In the genomic region with DNA sequence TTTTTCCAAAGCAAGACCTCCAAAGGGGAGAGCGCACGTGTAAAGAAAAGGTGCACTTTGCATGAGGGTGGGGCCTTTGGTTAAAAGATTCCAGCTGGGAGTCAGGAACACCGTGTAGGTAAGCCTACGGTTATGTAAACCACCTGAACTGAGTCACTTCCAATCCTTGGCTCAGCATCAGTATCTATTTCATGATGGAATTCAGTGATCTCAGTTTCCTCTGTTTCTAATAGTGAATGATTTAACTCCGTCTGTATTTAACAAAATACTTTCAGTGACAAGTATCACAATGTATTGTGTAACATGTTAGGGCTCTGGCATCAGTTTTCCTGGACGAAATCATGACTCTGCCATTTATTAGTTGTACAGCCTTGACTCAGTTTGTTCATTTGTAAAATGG, we compare ENCODE assay signal across 20 cellular contexts. TPM values are rescaled to one million over a fixed set of nuclear protein-coding genes. Genes with fewer than 3 reads are reported as not detected.
DNase-seq lines count a peak whose midpoint lies in the region; ATAC-seq and TF ChIP-seq lines count a peak whose summit lies in the region.
"Had no signal": no experiment of that assay in that cellular context is flagged by ENCODE, and none has a peak within 500 bp of the region (broad histone marks: within the 10 kb centered on the region; RNA-seq: fewer than 3 reads in every experiment).

No MANE protein-coding gene starts in this region.

- TF ChIP-seq CTCF in MCF 10A (IDR thresholded peaks at IDR 0.05; ENCODE audit: unreplicated experiment) (no peak), breast epithelium (IDR thresholded peaks at IDR 0.05) (no peak), type B pancreatic cell (conservative IDR thresholded peaks at IDR 0.05) (no peak)

- no peak for ATAC-seq in HG02623 (IDR thresholded peaks at IDR 0.05; ENCODE audit: unreplicated experiment)

- no peaks in the 10 kb centered on the region for H3K9me3 Mint-ChIP-seq in MCF 10A (ENCODE audit: unreplicated experiment)
- H3K9me3 Mint-ChIP-seq in type B pancreatic cell: peaks cover 7% of the 10 kb centered on the region
- H3K9me3 Mint-ChIP-seq: activated CD4-positive, alpha-beta T cell treated with anti-CD3 and anti-CD28 coated beads, Interleukin-2, amount 10 ng/mL, durations not matched to agents 24 days and 14 days; activated naive CD8-positive, alpha-beta T cell treated with anti-CD3 and anti-CD28 coated beads, Interleukin-2, amount 10 ng/mL, durations not matched to agents 7 days and 5 days had no signal

- WGBS in mesenchymal stem cell: 69% methylated on average over 4 of the region's 6 CpGs

- no peak overlapping the region for H2BK15ac ChIP-seq in mesenchymal stem cell (ENCODE audit: low read depth, poor library complexity, severe bottlenecking)

- H3K36me3 ChIP-seq in breast epithelium (no peaks in the 10 kb centered on the region), mesenchymal stem cell (ENCODE audit: control insufficient read depth in 1 of 2, insufficient read depth in 2 of 2, low read depth in 1 of 2, low read length in 2 of 2) (no peaks in the 10 kb centered on the region)
- H3K36me3 ChIP-seq: right lobe of liver, transverse colon had no signal

- H3K27ac Mint-ChIP-seq in MCF 10A (ENCODE audit: low read depth, unreplicated experiment) (no peak overlapping the region), type B pancreatic cell (no peak overlapping the region)
- H3K27ac Mint-ChIP-seq: activated CD4-positive, alpha-beta T cell treated with anti-CD3 and anti-CD28 coated beads, Interleukin-2, amount 10 ng/mL, durations not matched to agents 24 days and 14 days; activated naive CD8-positive, alpha-beta T cell treated with anti-CD3 and anti-CD28 coated beads, Interleukin-2, amount 10 ng/mL, durations not matched to agents 7 days and 5 days; activated T-cell treated with anti-CD3 and anti-CD28 coated beads, Interleukin-2, amount 50 U/mL, for 24 hours; CD4-positive, CD25-positive, alpha-beta regulatory T cell; naive B cell had no signal

- no peak overlapping the region for H3K4ac ChIP-seq in mesenchymal stem cell (ENCODE audit: low read depth in 1 of 2, low read length in 2 of 2)

- no peak overlapping the region for H3K4me2 ChIP-seq in mesenchymal stem cell (ENCODE audit: low read length, poor library complexity, severe bottlenecking)

- no peak for TF ChIP-seq POLR2A in breast epithelium (IDR thresholded peaks at IDR 0.05)

- H3K4me1 Mint-ChIP-seq in MCF 10A (ENCODE audit: insufficient read depth, unreplicated experiment): peaks cover 36% of the 10 kb centered on the region
- H3K4me1 Mint-ChIP-seq in type B pancreatic cell (ENCODE audit: unreplicated experiment): peaks cover 16% of the 10 kb centered on the region

- peak overlapping the region in 1 of 3 donors; percentile 81 for H3K4me3 ChIP-seq in breast epithelium
- H3K4me3 ChIP-seq in mesenchymal stem cell (ENCODE audit: insufficient read depth in 1 of 2, low read depth in 1 of 2, low read length in 2 of 2): peak overlapping the region in 1 of 2 experiments; percentile 85

- H3K27me3 Mint-ChIP-seq in MCF 10A (ENCODE audit: insufficient read depth, unreplicated experiment): no peaks in the 10 kb centered on the region
- peaks cover 70% of the 10 kb centered on the region for H3K27me3 Mint-ChIP-seq in type B pancreatic cell

- H2BK5ac ChIP-seq in mesenchymal stem cell (ENCODE audit: low read depth, low read length, poor library complexity, severe bottlenecking): no peak overlapping the region

- H3K14ac ChIP-seq in mesenchymal stem cell (ENCODE audit: low read length in 2 of 2): no peak overlapping the region

- peak overlapping the region; percentile 90 for H3K9ac ChIP-seq in mesenchymal stem cell (ENCODE audit: low read length)

- H3K4me3 Mint-ChIP-seq in MCF 10A (ENCODE audit: unreplicated experiment) (peak overlapping the region; percentile 98), type B pancreatic cell (peak overlapping the region; percentile 53)
- H3K4me3 Mint-ChIP-seq: activated CD4-positive, alpha-beta T cell treated with anti-CD3 and anti-CD28 coated beads, Interleukin-2, amount 10 ng/mL, durations not matched to agents 24 days and 14 days; activated naive CD8-positive, alpha-beta T cell treated with anti-CD3 and anti-CD28 coated beads, Interleukin-2, amount 10 ng/mL, durations not matched to agents 7 days and 5 days; activated T-cell treated with anti-CD3 and anti-CD28 coated beads, Interleukin-2, amount 50 U/mL, for 24 hours; CD4-positive, CD25-positive, alpha-beta regulatory T cell had no signal

- no peak overlapping the region for H3K18ac ChIP-seq in mesenchymal stem cell (ENCODE audit: low read depth in 1 of 2, low read length in 2 of 2)

- H3K27ac ChIP-seq in breast epithelium: no peak overlapping the region
- peak overlapping the region; percentile 60 for H3K27ac ChIP-seq in epithelial cell of prostate
- H3K27ac ChIP-seq in mesenchymal stem cell (ENCODE audit: low read length, poor library complexity, severe bottlenecking): no peak overlapping the region
- H3K27ac ChIP-seq: right lobe of liver had no signal

- H4K91ac ChIP-seq in mesenchymal stem cell (ENCODE audit: low read length): no peak overlapping the region

- H3K4me1 ChIP-seq in breast epithelium (no peaks in the 10 kb centered on the region), mesenchymal stem cell (ENCODE audit: control insufficient read depth, insufficient read depth, low read depth, low read length) (peaks cover 13% of the 10 kb centered on the region)

- H2AFZ ChIP-seq in mesenchymal stem cell (ENCODE audit: low read depth, low read length): no peak overlapping the region

- H3K9me3 ChIP-seq in breast epithelium (peaks cover 0 to 5% of the 10 kb centered on the region in 2 donors), mesenchymal stem cell (ENCODE audit: control insufficient read depth, low read length) (no peaks in the 10 kb centered on the region)
- H3K9me3 ChIP-seq: right lobe of liver, transverse colon had no signal

- H3K23ac ChIP-seq in mesenchymal stem cell (ENCODE audit: low read length in 2 of 2): no peak overlapping the region

- POLR2A ChIA-PET in MCF 10A (lab: Yijun Ruan, JAX): interaction anchor here (0.6 to 3.5 kb wide), 8 partner anchors 11 to 785 kb away, joined by 3 to 26 read pairs (median 4); a partner anchor contains a TSS

- H2AK5ac ChIP-seq in mesenchymal stem cell (ENCODE audit: low read length, severe bottlenecking): no peak overlapping the region

- H3K79me1 ChIP-seq in mesenchymal stem cell (replicated peaks; ENCODE audit: low read length, poor library complexity, severe bottlenecking): no peaks in the 10 kb centered on the region

- H3K36me3 Mint-ChIP-seq in MCF 10A (ENCODE audit: insufficient read depth, unreplicated experiment): no peaks in the 10 kb centered on the region
- H3K36me3 Mint-ChIP-seq in type B pancreatic cell: peaks cover 4% of the 10 kb centered on the region
- H3K36me3 Mint-ChIP-seq: activated naive CD8-positive, alpha-beta T cell treated with anti-CD3 and anti-CD28 coated beads, Interleukin-2, amount 10 ng/mL, durations not matched to agents 7 days and 5 days; CD4-positive, CD25-positive, alpha-beta regulatory T cell had no signal

- peak overlapping the region; percentile 29 for H2BK120ac ChIP-seq in mesenchymal stem cell (ENCODE audit: low read depth, low read length)

- CTCF ChIA-PET in MCF 10A (lab: Yijun Ruan, JAX): no interaction called here

- intact Hi-C loops in MCF 10A (cut with micrococcal nuclease) (loop anchor here (5.0 to 10.0 kb wide), 2 partner anchors 229 to 326 kb away; a partner anchor contains a TSS), breast epithelium (cut with DNase I; ENCODE audit: low total_unique reads) (no loop called here)

- H4K8ac ChIP-seq in mesenchymal stem cell (ENCODE audit: low read length): no peak overlapping the region

- H3K27me3 ChIP-seq in breast epithelium: peaks cover 0 to 16% of the 10 kb centered on the region in 2 donors
- H3K27me3 ChIP-seq in mesenchymal stem cell (ENCODE audit: control insufficient read depth in 1 of 2, insufficient read depth in 1 of 2, low read length in 2 of 2): peaks cover 0 to 11% of the 10 kb centered on the region in 2 experiments

- peak; percentile 86 for DNase-seq in MCF 10A (ENCODE audit: unreplicated experiment)
- no peak for DNase-seq in breast epithelium (ENCODE audit: low spot score in 2 of 2)
- DNase-seq in epithelial cell of prostate (ENCODE audit: low read depth, low spot score): peak; percentile 77
- DNase-seq in mesenchymal stem cell: no peak
- no peak for DNase-seq in type B pancreatic cell (ENCODE audit: extremely low spot score, unreplicated experiment)
- no peak for DNase-seq in GOT3 (lab: John Stamatoyannopoulos, UW)
- no peak for DNase-seq in UCSD-AML1 (lab: John Stamatoyannopoulos, UW; ENCODE audit: unreplicated experiment)
- DNase-seq: 8988T; activated CD4-positive, alpha-beta T cell treated with anti-CD3 and anti-CD28 coated beads, Interleukin-2, amount 10 ng/mL, durations not matched to agents 24 days and 14 days; activated naive CD8-positive, alpha-beta T cell treated with anti-CD3 and anti-CD28 coated beads, Interleukin-2, amount 10 ng/mL, durations not matched to agents 7 days and 5 days; activated T-cell treated with anti-CD3 and anti-CD28 coated beads, Interleukin-2, amount 50 U/mL, for 24 hours; CD4-positive, CD25-positive, alpha-beta regulatory T cell; cerebellar nuclear complex; hippocampal formation; naive B cell; NCI-H1694; right lobe of liver; stimulated activated CD4-positive, alpha-beta T cell treated with anti-CD3 and anti-CD28 coated beads, Interleukin-4, amount 100 ng/mL, for 1 hour; transverse colon had no signal

- no peak overlapping the region for H2BK12ac ChIP-seq in mesenchymal stem cell (ENCODE audit: low read length in 2 of 2)

- no TSS peak for BruUV-seq in MCF 10A (replicated peaks; lab: Mats Ljungman, UMichigan)

RNA-seq across cellular contexts. Expression of a gene that starts 1.3 kb away (rescaled TPM):
- total RNA-seq in MCF 10A (2022): 9.9 and 21.9 TPM in 2 replicates
- 100 to 1,000 TPM in 1 of 3 donors, 10 to 100 TPM in 2; 54.6 to 158 (median 99.0) TPM for total RNA-seq in breast epithelium
- 17.6 TPM for polyA plus RNA-seq in mesenchymal stem cell (2013, experiment 1 of 2)
- 16.0 TPM for polyA plus RNA-seq in mesenchymal stem cell (2013, experiment 2 of 2)
- 5.4 and 7.9 TPM in 2 replicates for total RNA-seq in type B pancreatic cell (ENCODE audit: low replicate concordance)
- total RNA-seq: activated CD4-positive, alpha-beta T cell treated with anti-CD3 and anti-CD28 coated beads, Interleukin-2, amount 10 ng/mL, durations not matched to agents 24 days and 14 days; activated naive CD8-positive, alpha-beta T cell treated with anti-CD3 and anti-CD28 coated beads, Interleukin-2, amount 10 ng/mL, durations not matched to agents 7 days and 5 days had no signal
- polyA plus RNA-seq: CD4-positive, CD25-positive, alpha-beta regulatory T cell had no signal

Comparison
In these comparisons a context has a peak if more than half of its experiments do, and no peak if none do; other contexts are left out.
1. DNase-seq: peak in MCF 10A (single experiment) and epithelial cell of prostate (single experiment); none in breast epithelium (0 of 2), mesenchymal stem cell (single experiment), type B pancreatic cell (single experiment), GOT3 (single experiment) and UCSD-AML1 (single experiment).